In genomic region chr1:228727682-228728171, GRCh38 we compare ENCODE assay signal across 21 cellular contexts. TPM values are rescaled to one million over a fixed set of nuclear protein-coding genes. Genes with fewer than 3 reads are reported as not detected.
A peak's percentile ranks its signal among the peaks of the same experiment; 100 is the strongest.
DNase-seq lines count a peak whose midpoint lies in the region; ATAC-seq and TF ChIP-seq lines count a peak whose summit lies in the region.
"Had no signal": no experiment of that assay in that cellular context is flagged by ENCODE, and none has a peak within 500 bp of the region (broad histone marks: within the 10 kb centered on the region; RNA-seq: fewer than 3 reads in every experiment).

No MANE protein-coding gene starts in this region.

- intact Hi-C loops in left cardiac atrium (cut with DNase I) (no loop called here), cardiac septum (cut with DNase I) (no loop called here), uterus (cut with DNase I; ENCODE audit: low total_unique reads) (no loop called here), natural killer cell (cut with micrococcal nuclease) (no loop called here)
- intact Hi-C loops in dendritic cell treated with granulocyte-macrophage colony-stimulating factor and Interleukin-4, amounts not matched to agents 40 ng/mL and 50 ng/mL, for 4 days (cut with micrococcal nuclease) = no loop called here

- ATAC-seq in left cardiac atrium (peak; percentile 57 to 71), lung (ENCODE audit: insufficient read depth, low FRiP score) (peak; percentile 11), GM19455 (IDR thresholded peaks at IDR 0.05; ENCODE audit: unreplicated experiment) (no peak), natural killer cell (no peak), GM21360 (IDR thresholded peaks at IDR 0.05; ENCODE audit: unreplicated experiment) (no peak)
- ATAC-seq: GM23338 had no signal

- no peaks in the 10 kb centered on the region for H3K4me1 ChIP-seq in lung (ENCODE audit: control insufficient read depth in 2 of 2, insufficient read depth in 2 of 2, low read length in 2 of 2)
- H3K4me1 ChIP-seq in uterus = no peaks in the 10 kb centered on the region
- H3K4me1 ChIP-seq: BE2C, Caco-2 had no signal

- H3K9me3 ChIP-seq in lung (ENCODE audit: control insufficient read depth in 2 of 2, insufficient read depth in 1 of 2, low read length in 1 of 2) (peaks cover 0 to 2% of the 10 kb centered on the region in 2 donors), uterus (no peaks in the 10 kb centered on the region)
- H3K9me3 ChIP-seq: BE2C, Caco-2 had no signal

- no peak overlapping the region for H3K27ac ChIP-seq in lung (ENCODE audit: low read depth in 1 of 2, low read length in 1 of 2)
- H3K27ac ChIP-seq in uterus = no peak overlapping the region

- no peak for DNase-seq in left cardiac atrium
- DNase-seq in cardiac septum (ENCODE audit: low spot score) = no peak
- no peak for DNase-seq in lung (ENCODE audit: low spot score)
- DNase-seq in uterus = peak; percentile 22 to 25
- no peak for DNase-seq in natural killer cell
- DNase-seq: BE2C; Caco-2; CD4-positive, alpha-beta T cell; HCEC 1CT; Karpas-422; NCI-H1092 treated with DMSO at 0.1 percent for 48 hours; NCI-H146; NCI-H510A; NCI-H748 treated with DMSO at 0.1 percent for 48 hours; NK-92 treated with Interleukin-12 subunit alpha and Interleukin-12 subunit beta, amount 100 ng/mL, for 24 hours; SHP77 treated with DMSO at 0.1 percent for 48 hours had no signal

- peaks cover 18% of the 10 kb centered on the region for H3K4me1 Mint-ChIP-seq in dendritic cell treated with granulocyte-macrophage colony-stimulating factor and Interleukin-4, amounts not matched to agents 40 ng/mL and 50 ng/mL, for 4 days (ENCODE audit: low read depth)
- no peaks in the 10 kb centered on the region for H3K4me1 Mint-ChIP-seq in natural killer cell

- no peaks in the 10 kb centered on the region for H3K9me3 Mint-ChIP-seq in dendritic cell treated with granulocyte-macrophage colony-stimulating factor and Interleukin-4, amounts not matched to agents 40 ng/mL and 50 ng/mL, for 4 days
- H3K9me3 Mint-ChIP-seq in natural killer cell = no peaks in the 10 kb centered on the region
- H3K9me3 Mint-ChIP-seq: CD4-positive, alpha-beta T cell; GM23338 had no signal

- peaks cover 9% of the 10 kb centered on the region for H3K27me3 Mint-ChIP-seq in dendritic cell treated with granulocyte-macrophage colony-stimulating factor and Interleukin-4, amounts not matched to agents 40 ng/mL and 50 ng/mL, for 4 days
- H3K27me3 Mint-ChIP-seq in natural killer cell (ENCODE audit: low read depth in 2 of 2) = peaks cover 24 to 36% of the 10 kb centered on the region in 2 donors

- no peaks in the 10 kb centered on the region for H3K36me3 Mint-ChIP-seq in dendritic cell treated with granulocyte-macrophage colony-stimulating factor and Interleukin-4, amounts not matched to agents 40 ng/mL and 50 ng/mL, for 4 days (ENCODE audit: low read depth)
- no peaks in the 10 kb centered on the region for H3K36me3 Mint-ChIP-seq in natural killer cell

- H3K36me3 ChIP-seq in lung (ENCODE audit: control insufficient read depth in 2 of 2, insufficient read depth in 2 of 2, low read length in 2 of 2) (no peaks in the 10 kb centered on the region), uterus (no peaks in the 10 kb centered on the region)
- H3K36me3 ChIP-seq: BE2C had no signal

- no peak for TF ChIP-seq POLR2A in uterus (IDR thresholded peaks at IDR 0.05)

- H3K4me3 ChIP-seq in lung = no peak overlapping the region
- H3K4me3 ChIP-seq in uterus = no peak overlapping the region
- H3K4me3 ChIP-seq: GM23338 had no signal

- H3K27me3 ChIP-seq in lung (ENCODE audit: control insufficient read depth, insufficient read depth) = no peaks in the 10 kb centered on the region
- no peaks in the 10 kb centered on the region for H3K27me3 ChIP-seq in uterus
- H3K27me3 ChIP-seq: BE2C had no signal

- no peak for TF ChIP-seq CTCF in lung (IDR thresholded peaks at IDR 0.05; ENCODE audit: control extremely low read depth, extremely low read depth)
- TF ChIP-seq CTCF in uterus (IDR thresholded peaks at IDR 0.05) = no peak
- no peak for TF ChIP-seq CTCF in natural killer cell (IDR thresholded peaks at IDR 0.05)

- 17 to 32% methylated on average over 1 of the region's 1 CpG for WGBS in lung, 2 donors

- H3K27ac Mint-ChIP-seq in dendritic cell treated with granulocyte-macrophage colony-stimulating factor and Interleukin-4, amounts not matched to agents 40 ng/mL and 50 ng/mL, for 4 days = peak overlapping the region; percentile 2
- no peak overlapping the region for H3K27ac Mint-ChIP-seq in natural killer cell
- H3K27ac Mint-ChIP-seq: CD4-positive, alpha-beta T cell; GM23338; IgD-negative memory B cell had no signal

- H3K4me3 Mint-ChIP-seq in dendritic cell treated with granulocyte-macrophage colony-stimulating factor and Interleukin-4, amounts not matched to agents 40 ng/mL and 50 ng/mL, for 4 days = no peak overlapping the region
- H3K4me3 Mint-ChIP-seq in natural killer cell = no peak overlapping the region
- H3K4me3 Mint-ChIP-seq: CD4-positive, alpha-beta T cell; GM23338; IgD-negative memory B cell had no signal

RNA-seq across cellular contexts. Expression of gene RHOU, which starts 7.6 kb away (rescaled TPM):
- total RNA-seq in left cardiac atrium (10 to 100 TPM; 12.9 to 16.5 TPM), cardiac septum (3.8 TPM), lung (10 to 100 TPM; 25.8 to 40.1 TPM), uterus (10 to 100 TPM; 13.1 to 41.2 (median 26.6) TPM), natural killer cell (1 to 10 TPM in 1 of 3 donors, under 1 TPM in 2; 0.33 to 1.6 (median 0.82) TPM)
- polyA plus RNA-seq in lung = 10 to 100 TPM; 12.9 to 21.1 TPM
- polyA plus RNA-seq: IgD-negative memory B cell had no signal

Comparison
In these comparisons a context has a peak if more than half of its experiments do, and no peak if none do; other contexts are left out.
1. ATAC-seq: peak in left cardiac atrium (2 of 2) and lung (single experiment); none in GM19455 (single experiment), natural killer cell (0 of 3) and GM21360 (single experiment).
2. DNase-seq: peak in uterus (2 of 2); none in left cardiac atrium (single experiment), cardiac septum (single experiment), lung (single experiment) and natural killer cell (single experiment).